35 cellular contexts compared by ENCODE assay signal in the genomic region with DNA sequence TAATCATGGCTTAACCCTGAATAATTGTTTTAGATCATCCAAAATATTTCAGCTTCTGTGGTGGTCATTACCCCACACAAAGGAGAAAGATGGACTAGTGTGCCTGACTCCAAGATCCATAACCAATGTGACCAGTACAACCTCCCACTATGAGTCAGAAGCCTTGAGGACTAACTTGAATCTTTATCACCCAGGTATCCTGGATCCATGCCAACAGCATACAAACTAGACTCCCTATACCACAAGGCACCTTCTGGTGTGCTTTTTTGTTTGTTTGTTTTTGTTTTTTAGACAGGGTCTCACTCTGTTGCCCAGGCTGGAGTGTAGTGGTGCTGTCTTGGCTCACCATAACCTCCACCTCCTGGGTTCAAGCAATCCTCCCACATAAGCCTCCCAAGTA.
"Had no signal": no experiment of that assay in that cellular context is flagged by ENCODE, and none has a peak within 500 bp of the region (broad histone marks: within the 10 kb centered on the region; RNA-seq: fewer than 3 reads in every experiment).

No MANE protein-coding gene starts in this region.

- H3K27ac Mint-ChIP-seq: activated CD8-positive, alpha-beta memory T cell treated with anti-CD3 and anti-CD28 coated beads, Interleukin-2, amount 10 ng/mL, durations not matched to agents 7 days and 5 days; activated CD8-positive, alpha-beta T cell treated with anti-CD3 and anti-CD28 coated beads, Interleukin-2, amount 10 ng/mL, durations not matched to agents 7 days and 5 days; activated naive CD8-positive, alpha-beta T cell; activated T-cell treated with anti-CD3 and anti-CD28 coated beads, Interleukin-2, amount 50 U/mL, for 72 hours; effector memory CD8-positive, alpha-beta T cell; natural killer cell; neural progenitor cell; stimulated activated memory B cell treated with anti-CD40 and anti-IgM and Interleukin-4, amounts not matched to agents 10 μg/mL and 1 μg/mL and 100 μg/mL, for 72 hours; WTC11 had no signal

- H3K27ac ChIP-seq: adrenal gland, body of pancreas, esophagus muscularis mucosa, heart right ventricle, left lung, lower lobe of right lung, neural progenitor cell, parathyroid adenoma, psoas muscle, sigmoid colon, stomach, thyroid gland had no signal

- H3K27me3 ChIP-seq: adrenal gland, body of pancreas, esophagus muscularis mucosa, left lung, neural progenitor cell, sigmoid colon, stomach, thyroid gland had no signal

- H3K4me3 Mint-ChIP-seq: activated CD8-positive, alpha-beta memory T cell treated with anti-CD3 and anti-CD28 coated beads, Interleukin-2, amount 10 ng/mL, durations not matched to agents 7 days and 5 days; activated CD8-positive, alpha-beta T cell treated with anti-CD3 and anti-CD28 coated beads, Interleukin-2, amount 10 ng/mL, durations not matched to agents 7 days and 5 days; activated naive CD8-positive, alpha-beta T cell; activated T-cell treated with anti-CD3 and anti-CD28 coated beads, Interleukin-2, amount 50 U/mL, for 72 hours; effector memory CD8-positive, alpha-beta T cell; natural killer cell; neural progenitor cell; stimulated activated memory B cell treated with anti-CD40 and anti-IgM and Interleukin-4, amounts not matched to agents 10 μg/mL and 1 μg/mL and 100 μg/mL, for 72 hours; WTC11 had no signal

- H3K4me1 Mint-ChIP-seq: activated CD8-positive, alpha-beta memory T cell treated with anti-CD3 and anti-CD28 coated beads, Interleukin-2, amount 10 ng/mL, durations not matched to agents 7 days and 5 days; natural killer cell; stimulated activated memory B cell treated with anti-CD40 and anti-IgM and Interleukin-4, amounts not matched to agents 10 μg/mL and 1 μg/mL and 100 μg/mL, for 72 hours; WTC11 had no signal

- H3K4me3 ChIP-seq: adrenal gland, body of pancreas, esophagus muscularis mucosa, heart right ventricle, left lung, lower lobe of right lung, neural progenitor cell, psoas muscle, sigmoid colon, smooth muscle cell, stomach, thyroid gland had no signal

- DNase-seq: activated CD4-positive, alpha-beta T cell treated with anti-CD3 and anti-CD28 coated beads for 1 hour; activated CD4-positive, alpha-beta T cell treated with anti-CD3 and anti-CD28 coated beads, Interleukin-2, amount 50 U/mL, for 1 hour; activated CD8-positive, alpha-beta memory T cell treated with anti-CD3 and anti-CD28 coated beads, Interleukin-2, amount 10 ng/mL, durations not matched to agents 7 days and 5 days; activated CD8-positive, alpha-beta T cell treated with anti-CD3 and anti-CD28 coated beads, Interleukin-2, amount 10 ng/mL, durations not matched to agents 7 days and 5 days; activated effector memory CD4-positive, alpha-beta T cell treated with Interleukin-2 at 50 U/mL for 16 hours; activated naive CD4-positive, alpha-beta T cell treated with Interleukin-2 at 50 U/mL for 16 hours; activated T-cell treated with anti-CD3 and anti-CD28 coated beads, Interleukin-2, amount 50 U/mL, for 72 hours; adrenal gland; aorta; body of pancreas; cortex of kidney; effector memory CD8-positive, alpha-beta T cell; foreskin melanocyte; heart right ventricle; kidney glomerular epithelial cell; left lung; lower lobe of right lung; mesendoderm; natural killer cell; occipital lobe; psoas muscle; sigmoid colon; stimulated activated CD4-positive, alpha-beta T cell treated with anti-CD3 and anti-CD28 coated beads, Interleukin-1b, Interleukin-23, amount 100 ng/mL, for 48 hours; stimulated activated CD4-positive, alpha-beta T cell treated with anti-CD3 and anti-CD28 coated beads, Interleukin-4, amount 100 ng/mL, for 4 hours; stimulated activated CD8-positive, alpha-beta memory T cell treated with anti-CD3 and anti-CD28 coated beads, Interleukin-4, amount 100 ng/mL, for 48 hours; stomach; T-helper 2 cell had no signal

- H3K4me1 ChIP-seq: adrenal gland, body of pancreas, esophagus muscularis mucosa, heart right ventricle, left lung, lower lobe of right lung, neural progenitor cell, parathyroid adenoma, psoas muscle, sigmoid colon, stomach had no signal

- H3K36me3 Mint-ChIP-seq: activated CD8-positive, alpha-beta memory T cell treated with anti-CD3 and anti-CD28 coated beads, Interleukin-2, amount 10 ng/mL, durations not matched to agents 7 days and 5 days; activated naive CD8-positive, alpha-beta T cell; natural killer cell; neural progenitor cell; stimulated activated memory B cell treated with anti-CD40 and anti-IgM and Interleukin-4, amounts not matched to agents 10 μg/mL and 1 μg/mL and 100 μg/mL, for 72 hours; WTC11 had no signal

- H3K9me3 ChIP-seq: adrenal gland, body of pancreas, esophagus muscularis mucosa, lower lobe of right lung, psoas muscle, sigmoid colon, stomach, thyroid gland had no signal

- H3K9me3 Mint-ChIP-seq: activated T-cell treated with anti-CD3 and anti-CD28 coated beads, Interleukin-2, amount 50 U/mL, for 72 hours; effector memory CD8-positive, alpha-beta T cell; natural killer cell; stimulated activated memory B cell treated with anti-CD40 and anti-IgM and Interleukin-4, amounts not matched to agents 10 μg/mL and 1 μg/mL and 100 μg/mL, for 72 hours had no signal

- H3K36me3 ChIP-seq: adrenal gland, esophagus muscularis mucosa, heart right ventricle, left lung, lower lobe of right lung, neural progenitor cell, sigmoid colon, stomach, thyroid gland had no signal
